Comparison of ENCODE assay signal across 10 cellular contexts in genomic region chr10:62081322-62081945, GRCh38.
DNase-seq lines count a peak whose midpoint lies in the region; ATAC-seq and TF ChIP-seq lines count a peak whose summit lies in the region.
"Had no signal": no experiment of that assay in that cellular context is flagged by ENCODE, and none has a peak within 500 bp of the region (broad histone marks: within the 10 kb centered on the region; RNA-seq: fewer than 3 reads in every experiment).

No MANE protein-coding gene starts in this region.

- H3K4me3 Mint-ChIP-seq in activated naive CD4-positive, alpha-beta T cell treated with anti-CD3 and anti-CD28 coated beads for 36 hours, result no peak overlapping the region

- no peaks in the 10 kb centered on the region for H3K27me3 ChIP-seq in SU-DHL-6 (ENCODE audit: low read length)
- no peaks in the 10 kb centered on the region for H3K27me3 ChIP-seq in gastroesophageal sphincter
- no peaks in the 10 kb centered on the region for H3K27me3 ChIP-seq in thymus (ENCODE audit: control insufficient read depth, insufficient read depth)

- CTCF ChIA-PET in activated naive CD4-positive, alpha-beta T cell treated with anti-CD3 and anti-CD28 coated beads for 36 hours (lab: Charles Lee), result interaction anchor here (0.7 to 1.3 kb wide), 2 partner anchors 43 to 112 kb away, joined by 4 read pairs; no protein-coding TSS in a partner anchor

- no peaks in the 10 kb centered on the region for H4K20me1 ChIP-seq in SU-DHL-6 (ENCODE audit: low read depth, low read length)

- TF ChIP-seq CTCF in SU-DHL-6 (IDR thresholded peaks at IDR 0.05; ENCODE audit: insufficient read depth, low read length, poor library complexity, severe bottlenecking), result no peak
- TF ChIP-seq CTCF in gastroesophageal sphincter (IDR thresholded peaks at IDR 0.05), result no peak

- H3K27ac ChIP-seq in SU-DHL-6 (ENCODE audit: low read depth, low read length) (peak overlapping the region; percentile 97), gastroesophageal sphincter (peak overlapping the region; percentile 81 to 96 (median 84)), thymus (ENCODE audit: low read depth) (peak overlapping the region; percentile 5)

- TF ChIP-seq POLR2A in gastroesophageal sphincter (IDR thresholded peaks at IDR 0.05), result no peak

- no peak overlapping the region for H2AFZ ChIP-seq in SU-DHL-6 (ENCODE audit: low read depth, low read length, severe bottlenecking)

- H3K9me3 ChIP-seq in SU-DHL-6 (ENCODE audit: insufficient read depth, low read length) (no peaks in the 10 kb centered on the region), gastroesophageal sphincter (no peaks in the 10 kb centered on the region), thymus (ENCODE audit: control insufficient read depth) (no peaks in the 10 kb centered on the region)

- H3K27ac Mint-ChIP-seq in activated naive CD4-positive, alpha-beta T cell treated with anti-CD3 and anti-CD28 coated beads for 36 hours, result peak overlapping the region; percentile 89

- peaks cover 66% of the 10 kb centered on the region for H3K79me2 ChIP-seq in SU-DHL-6 (ENCODE audit: insufficient read depth, low read length)

- H3F3A ChIP-seq in SU-DHL-6 (ENCODE audit: insufficient read depth), result peaks cover 64% of the 10 kb centered on the region

- H3K9me3 Mint-ChIP-seq in activated naive CD4-positive, alpha-beta T cell treated with anti-CD3 and anti-CD28 coated beads for 36 hours, result no peaks in the 10 kb centered on the region

- no peak for TF ChIP-seq EP300 in gastroesophageal sphincter (IDR thresholded peaks at IDR 0.05)

- intact Hi-C loops in activated naive CD4-positive, alpha-beta T cell treated with anti-CD3 and anti-CD28 coated beads for 36 hours (cut with micrococcal nuclease), result loop anchor here (2.0 kb wide), 1 partner anchor 163 kb away; no protein-coding TSS in a partner anchor

- no peaks in the 10 kb centered on the region for H3K9me2 ChIP-seq in SU-DHL-6 (replicated peaks; ENCODE audit: insufficient read depth, low read length)

- peaks cover 32 to 80% (median 45%) of the 10 kb centered on the region in 3 donors for H3K4me1 ChIP-seq in gastroesophageal sphincter
- H3K4me1 ChIP-seq in thymus (ENCODE audit: control insufficient read depth, insufficient read depth, low read length), result peaks cover 14% of the 10 kb centered on the region

- H3K36me3 Mint-ChIP-seq in activated naive CD4-positive, alpha-beta T cell treated with anti-CD3 and anti-CD28 coated beads for 36 hours (ENCODE audit: low read depth), result peaks cover 82% of the 10 kb centered on the region

- H3K27me3 Mint-ChIP-seq in activated naive CD4-positive, alpha-beta T cell treated with anti-CD3 and anti-CD28 coated beads for 36 hours (ENCODE audit: low read depth), result no peaks in the 10 kb centered on the region

- H3K4me3 ChIP-seq in SU-DHL-6 (ENCODE audit: insufficient read depth, low read length, poor library complexity, severe bottlenecking), result peak overlapping the region; percentile 47
- no peak overlapping the region for H3K4me3 ChIP-seq in gastroesophageal sphincter
- H3K4me3 ChIP-seq in thymus (ENCODE audit: low read length), result no peak overlapping the region

- 38 to 39% methylated on average over 2 of the region's 2 CpGs for WGBS in gastroesophageal sphincter (ENCODE audit: low coverage in 1 of 2), 2 donors
- WGBS in thymus, result 70% methylated on average over 2 of the region's 2 CpGs

- ATAC-seq in gastroesophageal sphincter, result no peak

- peak overlapping the region; percentile 95 for H3K4me2 ChIP-seq in SU-DHL-6 (ENCODE audit: low read depth, low read length, poor library complexity, severe bottlenecking)

- peak overlapping the region; percentile 64 for H3K9ac ChIP-seq in SU-DHL-6 (ENCODE audit: low read length)

- H3K36me3 ChIP-seq in SU-DHL-6 (ENCODE audit: low read length), result peaks cover 29% of the 10 kb centered on the region
- H3K36me3 ChIP-seq in gastroesophageal sphincter, result peaks cover 0 to 25% of the 10 kb centered on the region in 2 donors
- peaks cover 17% of the 10 kb centered on the region for H3K36me3 ChIP-seq in thymus (ENCODE audit: control insufficient read depth, insufficient read depth)

- DNase-seq in activated naive CD4-positive, alpha-beta T cell treated with anti-CD3 and anti-CD28 coated beads for 36 hours, result no peak
- no peak for DNase-seq in activated naive CD4-positive, alpha-beta T cell treated with Interleukin-2 at 50 U/mL for 16 hours
- DNase-seq in AG20443 (ENCODE audit: low spot score), result no peak
- DNase-seq in stimulated activated CD4-positive, alpha-beta T cell treated with anti-CD3 and anti-CD28 coated beads, Interleukin-4, amount 100 ng/mL, for 24 hours, result no peak
- DNase-seq in NOMO-1 treated with dmso at 0.1 percent for 144 hours (lab: John Stamatoyannopoulos, UW; ENCODE audit: unreplicated experiment), result no peak
- DNase-seq: mammary epithelial cell; stimulated activated CD4-positive, alpha-beta T cell treated with anti-CD3 and anti-CD28 coated beads, Interleukin-2, amount 100 ng/mL, for 48 hours had no signal

- peaks cover 88% of the 10 kb centered on the region for H3K4me1 Mint-ChIP-seq in activated naive CD4-positive, alpha-beta T cell treated with anti-CD3 and anti-CD28 coated beads for 36 hours (ENCODE audit: low read depth)

Comparison
In these comparisons a context has a peak if more than half of its experiments do, and no peak if none do; other contexts are left out.
1. H3K27ac ChIP-seq: peak in every context shown above with its lines; median percentile 97 in SU-DHL-6; 84 in gastroesophageal sphincter; 5 in thymus.